Comparison of ENCODE assay signal across 7 cellular contexts in genomic region chr12:9673404-9674225, GRCh38. TPM values are rescaled to one million over a fixed set of nuclear protein-coding genes. Genes with fewer than 3 reads are reported as not detected.
DNase-seq lines count a peak whose midpoint lies in the region; ATAC-seq, FAIRE-seq and TF ChIP-seq lines count a peak whose summit lies in the region.

No MANE protein-coding gene starts in this region.

- WGBS in transverse colon (ENCODE audit: low coverage in 1 of 2), 2 donors, result 60% methylated on average over 6 of the region's 6 CpGs; no CpG with 5 or more reads in 1 of the 2 donors

- peaks cover 0 to 9% (median 0%) of the 10 kb centered on the region in 4 donors for H3K4me1 ChIP-seq in transverse colon

- peak overlapping the region; percentile 36 to 67 (median 56) for H3K27ac ChIP-seq in transverse colon

- H3K36me3 ChIP-seq in bronchial epithelial cell (ENCODE audit: control insufficient read depth, insufficient read depth, low read length) (no peaks in the 10 kb centered on the region), transverse colon (no peaks in the 10 kb centered on the region)

- no peaks in the 10 kb centered on the region for H3K9me3 ChIP-seq in transverse colon

- intact Hi-C loops in transverse colon (cut with DNase I; ENCODE audit: low total_unique reads), result no loop called here

- DNase-seq in SW480 (ENCODE audit: low spot score) (peak; percentile 64), bronchial epithelial cell (ENCODE audit: low read depth) (peak; percentile 91), lung microvascular endothelial cell (ENCODE audit: low read depth in 2 of 2) (peak; percentile 76 to 95), transverse colon (peak; percentile 42), NCI-H524 treated with DMSO at 0.1 percent for 48 hours (lab: John Stamatoyannopoulos, UW) (no peak)

- no peaks in the 10 kb centered on the region for H3K27me3 ChIP-seq in bronchial epithelial cell (ENCODE audit: control insufficient read depth, insufficient read depth, low read length)
- H3K27me3 ChIP-seq in transverse colon, result no peaks in the 10 kb centered on the region

- FAIRE-seq in bronchial epithelial cell (lab: Jason Lieb, UNC), result peak; percentile 50

- no peak overlapping the region for H3K4me3 ChIP-seq in bronchial epithelial cell (ENCODE audit: low read depth, low read length)
- peak overlapping the region in 1 of 4 donors; percentile 10 for H3K4me3 ChIP-seq in transverse colon

- TF ChIP-seq POLR2A in transverse colon (IDR thresholded peaks at IDR 0.05), result no peak

- TF ChIP-seq EP300 in transverse colon (IDR thresholded peaks at IDR 0.05; ENCODE audit: low read depth), result no peak

- no peak for TF ChIP-seq CTCF in bronchial epithelial cell (IDR thresholded peaks at IDR 0.05; ENCODE audit: insufficient read depth, low read length, severe bottlenecking)
- TF ChIP-seq CTCF in transverse colon (IDR thresholded peaks at IDR 0.05), result no peak

- in situ Hi-C loops in transverse colon (cut with MboI; ENCODE audit: low pct_ligation_motif_present in 1 of 4, low pct_unique_long_range_greater_than_20kb in 1 of 4, low sequenced_read_pairs in 3 of 4), result no loop called here

- ATAC-seq in GM18858 (IDR thresholded peaks at IDR 0.05; ENCODE audit: unreplicated experiment) (peak; percentile 32), HG03103 (IDR thresholded peaks at IDR 0.05; ENCODE audit: low read depth, unreplicated experiment) (peak; percentile 32)

RNA-seq across cellular contexts. Expression of gene CLEC2D, which starts 4.1 kb away (rescaled TPM):
- 1.9 and 2.6 TPM in 2 replicates for total RNA-seq in bronchial epithelial cell
- total RNA-seq in lung microvascular endothelial cell, result 0.99 and 1.3 TPM in 2 replicates
- total RNA-seq in transverse colon, result 10 to 100 TPM in 2 of 4 donors, 1 to 10 TPM in 2; 5.4 to 23.3 (median 9.3) TPM

RNA-seq across cellular contexts. Expression of gene CLECL1, which starts 59.3 kb away (rescaled TPM):
- total RNA-seq in bronchial epithelial cell, result not detected in 2 replicates
- total RNA-seq in lung microvascular endothelial cell, result not detected in 2 replicates
- total RNA-seq in transverse colon, result 1 to 10 TPM in 1 of 4 donors, not detected in 3; 2.7 TPM
